In genomic region chr4:1471443-1472147, GRCh38 we compare ENCODE assay signal across 18 cellular contexts.
A peak's percentile ranks its signal among the peaks of the same experiment; 100 is the strongest.
DNase-seq lines count a peak whose midpoint lies in the region; ATAC-seq and TF ChIP-seq lines count a peak whose summit lies in the region.
"Had no signal": no experiment of that assay in that cellular context is flagged by ENCODE, and none has a peak within 500 bp of the region (broad histone marks: within the 10 kb centered on the region; RNA-seq: fewer than 3 reads in every experiment).

No MANE protein-coding gene starts in this region.

- H3K4ac ChIP-seq in H9 (ENCODE audit: low read depth, low read length) = no peak overlapping the region

- no peak overlapping the region for H3T11ph ChIP-seq in H9 (ENCODE audit: low read length)

- no peaks in the 10 kb centered on the region for H3K79me1 ChIP-seq in H9 (ENCODE audit: insufficient read depth, low read depth, low read length, poor library complexity, severe bottlenecking)

- whole genome bisulfite sequencing in H9 (ENCODE audit: extremely low coverage, insufficient read length, low lambda C conversion rate) = no CpG with 5 or more reads among the region's 55 CpGs

- no peak overlapping the region for H2BK5ac ChIP-seq in H9 (ENCODE audit: insufficient read length, low read length)

- no peaks in the 10 kb centered on the region for H3K79me2 ChIP-seq in H9 (ENCODE audit: insufficient read depth, low read length)

- H3K4me3 ChIP-seq in mucosa of descending colon = no peak overlapping the region

- H3K27ac ChIP-seq in H9 (ENCODE audit: insufficient read length, low read depth, low read length) = no peak overlapping the region
- H3K27ac ChIP-seq: HL-60, KMS-11 had no signal

- peak; percentile 55 for DNase-seq in activated effector memory CD4-positive, alpha-beta T cell treated with anti-CD3 and anti-CD28 coated beads, Interleukin-2, amount 50 U/mL, for 16 hours
- no peak for DNase-seq in activated effector memory CD4-positive, alpha-beta T cell treated with Interleukin-2 at 50 U/mL for 16 hours
- peak; percentile 28 for DNase-seq in H9
- DNase-seq in WTC11 (ENCODE audit: low spot score) = peak; percentile 11
- DNase-seq in mucosa of descending colon = peak in 2 of 3 donors; percentile 8 to 42
- DNase-seq in AG08396 (ENCODE audit: low spot score) = no peak
- no peak for DNase-seq in DMS53 (lab: John Stamatoyannopoulos, UW)
- DNase-seq: activated CD8-positive, alpha-beta memory T cell treated with anti-CD3 and anti-CD28 coated beads for 24 hours; amygdala; NCI-H1092; NCI-H748 treated with DMSO at 0.1 percent for 48 hours; T-helper 1 cell had no signal

- H3K23me2 ChIP-seq in H9 (ENCODE audit: insufficient read length, low read depth, low read length, poor library complexity, severe bottlenecking) = no peaks in the 10 kb centered on the region

- no peak overlapping the region for H3K27ac Mint-ChIP-seq in H9
- H3K27ac Mint-ChIP-seq in WTC11 = no peak overlapping the region
- H3K27ac Mint-ChIP-seq: activated T-helper 2 cell treated with anti-CD3 and anti-CD28 coated beads, Interferon-gamma antibody, Interleukin-2, Interleukin-4, amounts not matched to agents 10 μg/mL and 5 μg/mL and 100 μg/mL, durations not matched to agents 14 hours and 24 hours and 36 hours; CD8-positive, alpha-beta T cell had no signal

- H3K27me3 Mint-ChIP-seq in H9 (ENCODE audit: low read depth) = peaks cover 14% of the 10 kb centered on the region
- peaks cover 14% of the 10 kb centered on the region for H3K27me3 Mint-ChIP-seq in WTC11 (ENCODE audit: low read depth)
- H3K27me3 Mint-ChIP-seq: central memory CD8-positive, alpha-beta T cell had no signal

- no peak overlapping the region for H2AK5ac ChIP-seq in H9 (ENCODE audit: insufficient read length, low read length)

- H4K91ac ChIP-seq in H9 (ENCODE audit: insufficient read length, low read depth, low read length) = no peak overlapping the region

- H4K20me1 ChIP-seq in H9 (ENCODE audit: control insufficient read depth, insufficient read depth, insufficient read length) = no peaks in the 10 kb centered on the region

- H3K27me3 ChIP-seq in H9 (ENCODE audit: insufficient read depth, low read length) = peaks cover 4% of the 10 kb centered on the region; the same call in 1 of the 2 replicates

- H3K14ac ChIP-seq in H9 (ENCODE audit: insufficient read depth, low read length) = no peak overlapping the region

- POLR2A ChIA-PET in WTC11 (lab: Charles Lee) = no interaction called here

- H3K36me3 Mint-ChIP-seq in H9 (ENCODE audit: insufficient read depth in 1 of 3, low read depth in 3 of 3) (peaks cover 9 to 10% (median 9%) of the 10 kb centered on the region in 3 experiments), WTC11 (peaks cover 5% of the 10 kb centered on the region; the same call in 1 of the 2 replicates)
- H3K36me3 Mint-ChIP-seq: CD8-positive, alpha-beta T cell had no signal

- H3K9me3 Mint-ChIP-seq in H9 = peaks cover 17 to 18% of the 10 kb centered on the region in 2 experiments
- peaks cover 28% of the 10 kb centered on the region for H3K9me3 Mint-ChIP-seq in WTC11

- no peak overlapping the region for H4K8ac ChIP-seq in H9 (replicated peaks; ENCODE audit: insufficient read length, low read depth, low read length)

- H3K4me1 Mint-ChIP-seq in H9 = no peaks in the 10 kb centered on the region
- H3K4me1 Mint-ChIP-seq in WTC11 = no peaks in the 10 kb centered on the region
- H3K4me1 Mint-ChIP-seq: central memory CD8-positive, alpha-beta T cell had no signal

- H3K4me2 ChIP-seq in H9 (ENCODE audit: insufficient read depth, insufficient read length, low read length) = no peak overlapping the region
- H3K4me2 ChIP-seq: KMS-11 had no signal

- no peaks in the 10 kb centered on the region for H3K9me3 ChIP-seq in H9 (ENCODE audit: control insufficient read depth, low read depth, low read length)
- no peaks in the 10 kb centered on the region for H3K9me3 ChIP-seq in mucosa of descending colon

- ATAC-seq in WTC11 = no peak
- ATAC-seq in mucosa of descending colon = no peak
- ATAC-seq in GM21367 (IDR thresholded peaks at IDR 0.05; ENCODE audit: unreplicated experiment) = no peak
- ATAC-seq: CD8-positive, alpha-beta T cell had no signal

- no peak overlapping the region for H4K5ac ChIP-seq in H9 (ENCODE audit: insufficient read length, low read depth, low read length)

- H3K4me1 ChIP-seq in H9 (ENCODE audit: insufficient read depth, low read length) = no peaks in the 10 kb centered on the region
- H3K4me1 ChIP-seq in mucosa of descending colon (ENCODE audit: low read depth) = no peaks in the 10 kb centered on the region

- no peaks in the 10 kb centered on the region for H3K36me3 ChIP-seq in mucosa of descending colon (ENCODE audit: low read depth)

- H3K56ac ChIP-seq in H9 (ENCODE audit: insufficient read length, low read depth, low read length) = no peak overlapping the region

- no peak overlapping the region for H3K23ac ChIP-seq in H9 (ENCODE audit: insufficient read length, low read depth, low read length)

- H2BK15ac ChIP-seq in H9 (ENCODE audit: low read depth, low read length) = no peak overlapping the region

- no peak overlapping the region for H2BK20ac ChIP-seq in H9 (ENCODE audit: low read depth, low read length, poor library complexity, severe bottlenecking)

- TF ChIP-seq CTCF in H9 (conservative IDR thresholded peaks at IDR 0.05) (no peak), WTC11 (IDR thresholded peaks at IDR 0.05) (no peak), mucosa of descending colon (IDR thresholded peaks at IDR 0.05) (no peak)

- H2BK120ac ChIP-seq in H9 (ENCODE audit: low read depth, low read length, poor library complexity, severe bottlenecking) = no peak overlapping the region

- no peak overlapping the region for H3K4me3 Mint-ChIP-seq in H9
- no peak overlapping the region for H3K4me3 Mint-ChIP-seq in WTC11
- H3K4me3 Mint-ChIP-seq: CD8-positive, alpha-beta T cell; central memory CD8-positive, alpha-beta T cell had no signal

- intact Hi-C loops in mucosa of descending colon (cut with DNase I, micrococcal nuclease) = no loop called here

- no peak overlapping the region for H2BK12ac ChIP-seq in H9 (ENCODE audit: insufficient read length, low read depth, low read length)

- CTCF ChIA-PET in WTC11 (lab: Charles Lee) = interaction anchor here (0.9 kb wide), 1 partner anchor 42 kb away, joined by 3 read pairs; no protein-coding TSS in a partner anchor

- no peak overlapping the region for H3K9ac ChIP-seq in H9 (ENCODE audit: extremely low read depth, insufficient read length, low read length)
- H3K9ac ChIP-seq: KMS-11 had no signal

- H3K18ac ChIP-seq in H9 (ENCODE audit: insufficient read length, low read depth, low read length) = no peak overlapping the region

- no peak overlapping the region for H2AFZ ChIP-seq in H9 (ENCODE audit: low read length)

TF ChIP-seq in WTC11, 78 proteins besides CTCF, POLR2A, EP300 and RAD21 (continues in another document):
- TF ChIP-seq ZNF512 (CRISPR knock-in tag; IDR thresholded peaks at IDR 0.05; ENCODE audit: borderline replicate concordance) = no peak
- no peak for TF ChIP-seq ZNF532 (CRISPR knock-in tag; IDR thresholded peaks at IDR 0.05; ENCODE audit: borderline replicate concordance)
- TF ChIP-seq TCF7 (CRISPR knock-in tag; IDR thresholded peaks at IDR 0.05; ENCODE audit: low read depth) = no peak

Comparison
In these comparisons a context has a peak if more than half of its experiments do, and no peak if none do; other contexts are left out.
1. DNase-seq: peak in activated effector memory CD4-positive, alpha-beta T cell treated with anti-CD3 and anti-CD28 coated beads, Interleukin-2, amount 50 U/mL, for 16 hours (single experiment), H9 (single experiment), WTC11 (single experiment) and mucosa of descending colon (2 of 3); none in activated effector memory CD4-positive, alpha-beta T cell treated with Interleukin-2 at 50 U/mL for 16 hours (single experiment), AG08396 (single experiment) and DMS53 (single experiment).